In the genomic region with DNA sequence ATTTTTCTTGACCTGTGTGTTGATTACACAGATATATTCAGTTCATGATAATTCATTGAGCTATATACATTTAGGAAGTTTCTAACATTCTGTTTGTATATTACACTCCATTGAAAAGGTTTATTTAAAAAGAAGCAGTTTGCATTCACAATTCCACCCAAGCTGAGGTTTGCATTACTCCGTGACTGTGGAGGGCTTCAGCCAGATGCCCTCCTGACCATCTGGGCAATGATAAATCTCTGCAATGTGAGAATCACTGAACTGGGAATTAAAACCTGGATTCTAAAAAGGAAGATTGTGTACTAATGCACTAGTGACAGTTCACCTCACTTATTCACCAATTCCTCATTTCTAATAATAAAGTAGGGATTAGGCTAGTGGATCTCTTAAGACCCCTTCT, we compare ENCODE assay signal across 22 cellular contexts. TPM values are rescaled to one million over a fixed set of nuclear protein-coding genes. Genes with fewer than 3 reads are reported as not detected.
DNase-seq lines count a peak whose midpoint lies in the region; ATAC-seq, FAIRE-seq and TF ChIP-seq lines count a peak whose summit lies in the region.
"Had no signal": no experiment of that assay in that cellular context is flagged by ENCODE, and none has a peak within 500 bp of the region (broad histone marks: within the 10 kb centered on the region; RNA-seq: fewer than 3 reads in every experiment).

No MANE protein-coding gene starts in this region.

- intact Hi-C loops in HepG2 (cut with micrococcal nuclease; ENCODE audit: unreplicated experiment): no loop called here

- BruUV-seq in HepG2 (replicated peaks; lab: Mats Ljungman, UMichigan): no TSS peak

- TF ChIP-seq POLR2A in HepG2 (IDR thresholded peaks at IDR 0.05; ENCODE audit: insufficient read depth in 1 of 2, low read depth in 2 of 2, low read length in 2 of 2): no peak

- no peaks in the 10 kb centered on the region for H3K79me2 ChIP-seq in HepG2 (ENCODE audit: insufficient read depth, low read length)

- H3K27ac Mint-ChIP-seq in nephron: peak overlapping the region; percentile 64 to 82 (median 78)
- no peak overlapping the region for H3K27ac Mint-ChIP-seq in activated naive CD4-positive, alpha-beta T cell treated with anti-CD3 and anti-CD28 coated beads, Interleukin-2, amount 50 U/mL, for 72 hours
- no peak overlapping the region for H3K27ac Mint-ChIP-seq in effector memory CD8-positive, alpha-beta T cell
- H3K27ac Mint-ChIP-seq: CD14-positive monocyte; CD4-positive, alpha-beta T cell; CD8-positive, alpha-beta memory T cell; HFFc6 had no signal

- ATAC-seq in GM18907 (IDR thresholded peaks at IDR 0.05; ENCODE audit: unreplicated experiment) (peak; percentile 13), HepG2 (no peak), HG03175 (IDR thresholded peaks at IDR 0.05; ENCODE audit: unreplicated experiment) (no peak)
- ATAC-seq in activated naive CD4-positive, alpha-beta T cell treated with anti-CD3 and anti-CD28 coated beads, Interleukin-2, amount 50 U/mL, for 72 hours: no peak
- no peak for ATAC-seq in effector memory CD8-positive, alpha-beta T cell (replicated peaks)
- ATAC-seq: GM12878 had no signal

- no peak for DNase-seq in HepG2 (ENCODE audit: low spot score)
- DNase-seq in activated naive CD4-positive, alpha-beta T cell treated with anti-CD3 and anti-CD28 coated beads, Interleukin-2, amount 50 U/mL, for 72 hours (ENCODE audit: low spot score in 2 of 2): no peak
- DNase-seq in effector memory CD8-positive, alpha-beta T cell: no peak
- DNase-seq: AML-193; BE2C; CD4-positive, alpha-beta T cell; CD8-positive, alpha-beta memory T cell; DMS 273 treated with DMSO at 0.1 percent for 48 hours; DMS79; EL; GDM1; GOT3; HFFc6 had no signal

- peak overlapping the region in 1 of 3 experiments; percentile 13; a peak in 1 of 6 replicates for H3K4me3 ChIP-seq in HepG2 (replicated peaks in 1 of 3; ENCODE audit: insufficient read depth in 1 of 3, low read depth in 2 of 3, low read length in 3 of 3)
- H3K4me3 ChIP-seq: BLaER1 treated with 17β-estradiol and CSF1 and Interleukin-3, amounts not matched to agents 10 nM and 100 nM; GM12878; HAP-1 had no signal

- 45% methylated on average over 1 of the region's 1 CpG for WGBS in HepG2 (ENCODE audit: low lambda C conversion rate)

- no peaks in the 10 kb centered on the region for H3K4me1 Mint-ChIP-seq in nephron
- no peaks in the 10 kb centered on the region for H3K4me1 Mint-ChIP-seq in effector memory CD8-positive, alpha-beta T cell (ENCODE audit: low read depth in 2 of 2)
- H3K4me1 Mint-ChIP-seq: CD14-positive monocyte; CD8-positive, alpha-beta memory T cell had no signal

- TF ChIP-seq CTCF in HepG2 (CRISPR knock-in tag; IDR thresholded peaks at IDR 0.05): no peak
- no peak for TF ChIP-seq CTCF in nephron (IDR thresholded peaks at IDR 0.05; ENCODE audit: unreplicated experiment in 3 of 3)

- H3K9ac ChIP-seq in HepG2 (ENCODE audit: insufficient read depth, low read depth, low read length): no peak overlapping the region
- H3K9ac ChIP-seq: BLaER1 treated with 17β-estradiol and CSF1 and Interleukin-3, amounts not matched to agents 10 nM and 100 nM had no signal

- no peak for TF ChIP-seq RAD21 in HepG2 (CRISPR knock-in tag; IDR thresholded peaks at IDR 0.05)

- no peak for TF ChIP-seq EP300 in HepG2 (IDR thresholded peaks at IDR 0.05; ENCODE audit: low read depth in 2 of 2, low read length in 2 of 2)
- no peak for TF ChIP-seq EP300 in HepG2 (CRISPR knock-in tag; IDR thresholded peaks at IDR 0.05; ENCODE audit: borderline replicate concordance)

- peak overlapping the region; percentile 30 for H3K4me2 ChIP-seq in HepG2 (ENCODE audit: low read depth, low read length)
- H3K4me2 ChIP-seq: BLaER1 treated with 17β-estradiol and CSF1 and Interleukin-3, amounts not matched to agents 10 nM and 100 nM had no signal

- H3K27me3 Mint-ChIP-seq in nephron (ENCODE audit: low read depth): no peaks in the 10 kb centered on the region
- H3K27me3 Mint-ChIP-seq in effector memory CD8-positive, alpha-beta T cell: no peaks in the 10 kb centered on the region
- H3K27me3 Mint-ChIP-seq: CD4-positive, alpha-beta T cell; CD8-positive, alpha-beta memory T cell had no signal

- H2AFZ ChIP-seq in HepG2 (ENCODE audit: low read length): no peak overlapping the region

- H3K36me3 Mint-ChIP-seq in nephron (ENCODE audit: low read depth): no peaks in the 10 kb centered on the region
- peaks cover 0 to 6% of the 10 kb centered on the region in 2 donors for H3K36me3 Mint-ChIP-seq in activated naive CD4-positive, alpha-beta T cell treated with anti-CD3 and anti-CD28 coated beads, Interleukin-2, amount 50 U/mL, for 72 hours
- H3K36me3 Mint-ChIP-seq in effector memory CD8-positive, alpha-beta T cell (ENCODE audit: insufficient read depth): no peaks in the 10 kb centered on the region
- H3K36me3 Mint-ChIP-seq: CD14-positive monocyte; CD8-positive, alpha-beta memory T cell had no signal

- H3K36me3 ChIP-seq in HepG2 (replicated peaks in 1 of 2; ENCODE audit: control insufficient read depth in 1 of 2, insufficient read depth in 2 of 2, low read length in 2 of 2): no peaks in the 10 kb centered on the region
- H3K36me3 ChIP-seq: BE2C; BLaER1 treated with 17β-estradiol and CSF1 and Interleukin-3, amounts not matched to agents 10 nM and 100 nM; HAP-1 had no signal

- no peak for FAIRE-seq in HepG2 (lab: Jason Lieb, UNC)
- FAIRE-seq: A204.1, GM12878, H54 had no signal

- POLR2A ChIA-PET in HepG2 (lab: Yijun Ruan, JAX): no interaction called here

- peaks cover 9% of the 10 kb centered on the region for H3K9me3 Mint-ChIP-seq in nephron
- H3K9me3 Mint-ChIP-seq in activated naive CD4-positive, alpha-beta T cell treated with anti-CD3 and anti-CD28 coated beads, Interleukin-2, amount 50 U/mL, for 72 hours: peaks cover 3 to 6% of the 10 kb centered on the region in 2 donors
- H3K9me3 Mint-ChIP-seq in effector memory CD8-positive, alpha-beta T cell: peaks cover 4 to 8% of the 10 kb centered on the region in 2 donors

- no peaks in the 10 kb centered on the region for H3K9me3 ChIP-seq in HepG2 (ENCODE audit: low read length)
- H3K9me3 ChIP-seq: BE2C, HAP-1 had no signal

- in situ Hi-C loops in HepG2 (cut with HindIII; ENCODE audit: extremely low pct_ligation_motif_present, low pct_unique_long_range_greater_than_20kb): no loop called here

- H3K4me3 Mint-ChIP-seq in nephron: no peak overlapping the region
- no peak overlapping the region for H3K4me3 Mint-ChIP-seq in effector memory CD8-positive, alpha-beta T cell
- H3K4me3 Mint-ChIP-seq: CD14-positive monocyte; CD4-positive, alpha-beta T cell; CD8-positive, alpha-beta memory T cell; HFFc6 had no signal

- H3K27ac ChIP-seq in HepG2 (ENCODE audit: extremely low read length, insufficient read depth, low read length): peak overlapping the region; percentile 54
- H3K27ac ChIP-seq: BLaER1 treated with 17β-estradiol and CSF1 and Interleukin-3, amounts not matched to agents 10 nM and 100 nM had no signal

- CTCF ChIA-PET in HepG2 (lab: Yijun Ruan, JAX; ENCODE audit: low intra/inter-chr PET ratio, low total read pairs): no interaction called here

- no peaks in the 10 kb centered on the region for H3K27me3 ChIP-seq in HepG2 (ENCODE audit: control insufficient read depth in 1 of 2, insufficient read depth in 2 of 2, low read length in 2 of 2)
- H3K27me3 ChIP-seq: BE2C; BLaER1 treated with 17β-estradiol and CSF1 and Interleukin-3, amounts not matched to agents 10 nM and 100 nM had no signal

- H4K20me1 ChIP-seq in HepG2 (ENCODE audit: insufficient read depth, low read length): no peaks in the 10 kb centered on the region
- H4K20me1 ChIP-seq: BLaER1 treated with 17β-estradiol and CSF1 and Interleukin-3, amounts not matched to agents 10 nM and 100 nM had no signal

- peaks cover 41% of the 10 kb centered on the region for H3K4me1 ChIP-seq in HepG2 (ENCODE audit: insufficient read depth, low read length)
- H3K4me1 ChIP-seq: BE2C; BLaER1 treated with 17β-estradiol and CSF1 and Interleukin-3, amounts not matched to agents 10 nM and 100 nM; HAP-1 had no signal

TF ChIP-seq in HepG2, 621 proteins besides CTCF, POLR2A, EP300 and RAD21 (continues in another document):
- TF ChIP-seq NR2F6 (IDR thresholded peaks at IDR 0.05): no peak
- no peak for TF ChIP-seq NR2F6 (CRISPR knock-in tag; IDR thresholded peaks at IDR 0.05)
- TF ChIP-seq ZNF790 (CRISPR knock-in tag; IDR thresholded peaks at IDR 0.05; ENCODE audit: borderline replicate concordance): no peak
- no peak for TF ChIP-seq BRD4 (CRISPR knock-in tag; IDR thresholded peaks at IDR 0.05)

RNA-seq across cellular contexts. Expression of gene CYP2C9, which starts 36.4 kb away (rescaled TPM):
- not detected in 2 replicates for total RNA-seq in HepG2 (2016; rRNA removed; fragmentation: Illumina TruSeq; extraction: Trizol)
- not detected in 2 replicates for total RNA-seq in HepG2 (2016; cell fraction: cytosol; rRNA removed; fragmentation: Illumina TruSeq; extraction: Trizol; ENCODE audit: low read depth)
- not detected in 2 replicates for total RNA-seq in HepG2 (2016; cell fraction: insoluble cytoplasmic fraction; rRNA removed; fragmentation: Illumina TruSeq; extraction: Trizol)
- not detected in 2 replicates for total RNA-seq in HepG2 (2016; cell fraction: membrane; rRNA removed; fragmentation: Illumina TruSeq; extraction: Trizol)
- not detected in 2 replicates for total RNA-seq in HepG2 (2016; cell fraction: nucleus; rRNA removed; fragmentation: Illumina TruSeq; extraction: Trizol)
- not detected in 2 replicates for polyA plus RNA-seq in HepG2 (2011; rRNA removed)
- polyA plus RNA-seq in HepG2 (2011; cell fraction: cytosol; rRNA removed): not detected in 2 replicates
- 0.24 TPM in 1 of 2 replicates, not detected in the other for polyA plus RNA-seq in HepG2 (2011; cell fraction: nucleus; rRNA removed)
- polyA plus RNA-seq in HepG2 (2012): not detected in 2 replicates
- polyA plus RNA-seq in HepG2 (2016; cell fraction: cytosol; fragmentation: Illumina TruSeq; extraction: Trizol; ENCODE audit: low read depth): not detected in 2 replicates
- not detected in 2 replicates for polyA plus RNA-seq in HepG2 (2016; cell fraction: insoluble cytoplasmic fraction; fragmentation: Illumina TruSeq; extraction: Trizol; ENCODE audit: low read depth)
- not detected in 2 replicates for polyA plus RNA-seq in HepG2 (2016; cell fraction: membrane; fragmentation: Illumina TruSeq; extraction: Trizol; ENCODE audit: low read depth)
- polyA plus RNA-seq in HepG2 (2016; cell fraction: nucleus; fragmentation: Illumina TruSeq; extraction: Trizol; ENCODE audit: insufficient read depth, low read depth): not detected in 2 replicates
- polyA minus RNA-seq in HepG2 (2011; rRNA and poly(A)+ RNA removed; ENCODE audit: low replicate concordance): not detected in 2 replicates
- not detected in 2 replicates for polyA minus RNA-seq in HepG2 (2011; cell fraction: cytosol; rRNA and poly(A)+ RNA removed)
- polyA minus RNA-seq in HepG2 (2011; cell fraction: nucleus; rRNA and poly(A)+ RNA removed): not detected in 2 replicates
- total RNA-seq in activated naive CD4-positive, alpha-beta T cell treated with anti-CD3 and anti-CD28 coated beads, Interleukin-2, amount 50 U/mL, for 72 hours: not detected
- total RNA-seq: CD4-positive, alpha-beta T cell; CD8-positive, alpha-beta memory T cell; HFFc6 had no signal
- polyA plus RNA-seq: CD14-positive monocyte; CD8-positive, alpha-beta memory T cell had no signal

Comparison
In these comparisons a context has a peak if more than half of its experiments do, and no peak if none do; other contexts are left out.
1. H3K27ac Mint-ChIP-seq: peak in nephron (3 of 3); none in activated naive CD4-positive, alpha-beta T cell treated with anti-CD3 and anti-CD28 coated beads, Interleukin-2, amount 50 U/mL, for 72 hours (0 of 2) and effector memory CD8-positive, alpha-beta T cell (0 of 2).